Comparison of ENCODE assay signal across 2 cellular contexts in genomic region chr3:28290863-28291300, GRCh38.
TF ChIP-seq lines count a peak whose summit lies in the region.

No MANE protein-coding gene starts in this region.

TF ChIP-seq in H1, 55 proteins besides CTCF, POLR2A, EP300 and RAD21:
- TF ChIP-seq SAP30 (IDR thresholded peaks at IDR 0.05; ENCODE audit: insufficient read depth, insufficient replicate concordance, low read length) (no peak), YY1 (IDR thresholded peaks at IDR 0.05; ENCODE audit: low read depth, low read length) (peak; percentile 55; the same call in 1 of the 2 replicates)

TF ChIP-seq in HepG2, 621 proteins besides CTCF, POLR2A, EP300 and RAD21:
- TF ChIP-seq PHF21A (CRISPR knock-in tag; IDR thresholded peaks at IDR 0.05) (no peak), NFIB (CRISPR knock-in tag; IDR thresholded peaks at IDR 0.05; ENCODE audit: borderline replicate concordance) (no peak), HNRNPL (IDR thresholded peaks at IDR 0.05; ENCODE audit: low read depth, low read length) (no peak), ZEB1 (IDR thresholded peaks at IDR 0.05; ENCODE audit: insufficient replicate concordance, low read depth) (no peak), HES4 (CRISPR knock-in tag; IDR thresholded peaks at IDR 0.05; ENCODE audit: borderline replicate concordance) (no peak), RFX5 (IDR thresholded peaks at IDR 0.05; ENCODE audit: low read depth, low read length) (no peak), MEIS2 (CRISPR knock-in tag; IDR thresholded peaks at IDR 0.05) (no peak), ZBTB3 (CRISPR knock-in tag; IDR thresholded peaks at IDR 0.05; ENCODE audit: borderline replicate concordance, low read depth) (no peak), ATRX (CRISPR knock-in tag; IDR thresholded peaks at IDR 0.05; ENCODE audit: borderline replicate concordance) (no peak), CCDC6 (CRISPR knock-in tag; IDR thresholded peaks at IDR 0.05) (no peak), GATAD1 (CRISPR knock-in tag; IDR thresholded peaks at IDR 0.05) (no peak)
- TF ChIP-seq, protein P1, sequence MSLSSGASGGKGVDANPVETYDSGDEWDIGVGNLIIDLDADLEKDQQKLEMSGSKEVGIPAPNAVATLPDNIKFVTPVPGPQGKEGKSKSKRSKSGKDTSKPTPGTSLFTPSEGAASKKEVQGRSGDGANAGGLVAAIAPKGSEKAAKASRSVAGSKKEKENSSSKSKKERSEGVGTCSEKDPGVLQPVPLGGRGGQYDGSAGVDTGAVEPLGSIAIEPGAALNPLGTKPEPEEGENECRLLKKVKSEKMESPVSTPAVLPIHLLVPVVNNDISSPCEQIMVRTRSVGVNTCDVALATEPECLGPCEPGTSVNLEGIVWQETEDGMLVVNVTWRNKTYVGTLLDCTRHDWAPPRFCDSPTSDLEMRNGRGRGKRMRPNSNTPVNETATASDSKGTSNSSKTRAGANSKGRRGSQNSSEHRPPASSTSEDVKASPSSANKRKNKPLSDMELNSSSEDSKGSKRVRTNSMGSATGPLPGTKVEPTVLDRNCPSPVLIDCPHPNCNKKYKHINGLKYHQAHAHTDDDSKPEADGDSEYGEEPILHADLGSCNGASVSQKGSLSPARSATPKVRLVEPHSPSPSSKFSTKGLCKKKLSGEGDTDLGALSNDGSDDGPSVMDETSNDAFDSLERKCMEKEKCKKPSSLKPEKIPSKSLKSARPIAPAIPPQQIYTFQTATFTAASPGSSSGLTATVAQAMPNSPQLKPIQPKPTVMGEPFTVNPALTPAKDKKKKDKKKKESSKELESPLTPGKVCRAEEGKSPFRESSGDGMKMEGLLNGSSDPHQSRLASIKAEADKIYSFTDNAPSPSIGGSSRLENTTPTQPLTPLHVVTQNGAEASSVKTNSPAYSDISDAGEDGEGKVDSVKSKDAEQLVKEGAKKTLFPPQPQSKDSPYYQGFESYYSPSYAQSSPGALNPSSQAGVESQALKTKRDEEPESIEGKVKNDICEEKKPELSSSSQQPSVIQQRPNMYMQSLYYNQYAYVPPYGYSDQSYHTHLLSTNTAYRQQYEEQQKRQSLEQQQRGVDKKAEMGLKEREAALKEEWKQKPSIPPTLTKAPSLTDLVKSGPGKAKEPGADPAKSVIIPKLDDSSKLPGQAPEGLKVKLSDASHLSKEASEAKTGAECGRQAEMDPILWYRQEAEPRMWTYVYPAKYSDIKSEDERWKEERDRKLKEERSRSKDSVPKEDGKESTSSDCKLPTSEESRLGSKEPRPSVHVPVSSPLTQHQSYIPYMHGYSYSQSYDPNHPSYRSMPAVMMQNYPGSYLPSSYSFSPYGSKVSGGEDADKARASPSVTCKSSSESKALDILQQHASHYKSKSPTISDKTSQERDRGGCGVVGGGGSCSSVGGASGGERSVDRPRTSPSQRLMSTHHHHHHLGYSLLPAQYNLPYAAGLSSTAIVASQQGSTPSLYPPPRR (CRISPR knock-in tag; IDR thresholded peaks at IDR 0.05; ENCODE audit: borderline replicate concordance) = no peak
- TF ChIP-seq, protein P2, sequence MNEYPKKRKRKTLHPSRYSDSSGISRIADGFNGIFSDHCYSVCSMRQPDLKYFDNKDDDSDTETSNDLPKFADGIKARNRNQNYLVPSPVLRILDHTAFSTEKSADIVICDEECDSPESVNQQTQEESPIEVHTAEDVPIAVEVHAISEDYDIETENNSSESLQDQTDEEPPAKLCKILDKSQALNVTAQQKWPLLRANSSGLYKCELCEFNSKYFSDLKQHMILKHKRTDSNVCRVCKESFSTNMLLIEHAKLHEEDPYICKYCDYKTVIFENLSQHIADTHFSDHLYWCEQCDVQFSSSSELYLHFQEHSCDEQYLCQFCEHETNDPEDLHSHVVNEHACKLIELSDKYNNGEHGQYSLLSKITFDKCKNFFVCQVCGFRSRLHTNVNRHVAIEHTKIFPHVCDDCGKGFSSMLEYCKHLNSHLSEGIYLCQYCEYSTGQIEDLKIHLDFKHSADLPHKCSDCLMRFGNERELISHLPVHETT (CRISPR knock-in tag; conservative IDR thresholded peaks at IDR 0.05) = no peak
- TF ChIP-seq, protein P3, sequence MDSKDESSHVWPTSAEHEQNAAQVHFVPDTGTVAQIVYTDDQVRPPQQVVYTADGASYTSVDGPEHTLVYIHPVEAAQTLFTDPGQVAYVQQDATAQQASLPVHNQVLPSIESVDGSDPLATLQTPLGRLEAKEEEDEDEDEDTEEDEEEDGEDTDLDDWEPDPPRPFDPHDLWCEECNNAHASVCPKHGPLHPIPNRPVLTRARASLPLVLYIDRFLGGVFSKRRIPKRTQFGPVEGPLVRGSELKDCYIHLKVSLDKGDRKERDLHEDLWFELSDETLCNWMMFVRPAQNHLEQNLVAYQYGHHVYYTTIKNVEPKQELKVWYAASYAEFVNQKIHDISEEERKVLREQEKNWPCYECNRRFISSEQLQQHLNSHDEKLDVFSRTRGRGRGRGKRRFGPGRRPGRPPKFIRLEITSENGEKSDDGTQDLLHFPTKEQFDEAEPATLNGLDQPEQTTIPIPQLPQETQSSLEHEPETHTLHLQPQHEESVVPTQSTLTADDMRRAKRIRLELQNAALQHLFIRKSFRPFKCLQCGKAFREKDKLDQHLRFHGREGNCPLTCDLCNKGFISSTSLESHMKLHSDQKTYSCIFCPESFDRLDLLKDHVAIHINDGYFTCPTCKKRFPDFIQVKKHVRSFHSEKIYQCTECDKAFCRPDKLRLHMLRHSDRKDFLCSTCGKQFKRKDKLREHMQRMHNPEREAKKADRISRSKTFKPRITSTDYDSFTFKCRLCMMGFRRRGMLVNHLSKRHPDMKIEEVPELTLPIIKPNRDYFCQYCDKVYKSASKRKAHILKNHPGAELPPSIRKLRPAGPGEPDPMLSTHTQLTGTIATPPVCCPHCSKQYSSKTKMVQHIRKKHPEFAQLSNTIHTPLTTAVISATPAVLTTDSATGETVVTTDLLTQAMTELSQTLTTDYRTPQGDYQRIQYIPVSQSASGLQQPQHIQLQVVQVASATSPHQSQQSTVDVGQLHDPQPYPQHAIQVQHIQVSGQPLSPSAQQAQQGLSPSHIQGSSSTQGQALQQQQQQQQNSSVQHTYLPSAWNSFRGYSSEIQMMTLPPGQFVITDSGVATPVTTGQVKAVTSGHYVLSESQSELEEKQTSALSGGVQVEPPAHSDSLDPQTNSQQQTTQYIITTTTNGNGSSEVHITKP (CRISPR knock-in tag; IDR thresholded peaks at IDR 0.05; ENCODE audit: low read depth) = no peak
